ENCODE assay signal across 8 cellular contexts in the genomic region with DNA sequence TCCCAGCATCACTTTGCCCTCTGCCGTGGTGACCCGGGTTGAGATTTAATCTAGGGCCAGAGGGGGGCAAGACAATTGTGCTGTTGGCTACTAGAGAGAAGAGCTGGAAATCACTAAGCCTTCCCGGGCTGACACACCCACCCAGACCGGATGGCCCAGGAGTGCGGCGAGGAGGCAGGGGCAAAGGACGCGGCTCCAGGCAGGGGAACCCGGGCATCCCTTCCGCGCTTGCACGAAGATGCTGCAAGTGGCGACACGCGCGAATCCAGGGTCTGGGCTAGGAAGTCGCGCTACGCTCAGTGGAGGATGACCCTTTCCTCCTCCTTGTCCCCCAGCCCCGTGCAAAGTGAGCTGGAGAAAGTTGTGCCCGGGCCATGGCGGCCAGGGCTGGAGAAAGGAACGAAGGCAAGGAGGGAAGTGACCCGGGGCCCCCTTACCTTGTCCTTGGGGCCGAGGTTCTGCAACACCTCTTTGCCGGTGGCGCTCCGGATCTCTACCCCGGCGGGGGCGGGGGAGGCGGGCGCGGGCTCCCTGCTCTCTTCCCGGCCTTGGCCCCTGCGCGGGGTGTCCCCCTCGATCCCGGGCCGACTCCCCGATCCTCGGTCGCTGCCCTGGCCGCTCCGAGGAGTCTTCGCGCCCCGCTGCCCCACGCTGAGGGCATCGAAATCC. TPM values are rescaled to one million over a fixed set of nuclear protein-coding genes. Genes with fewer than 3 reads are reported as not detected.
DNase-seq lines count a peak whose midpoint lies in the region; ATAC-seq and TF ChIP-seq lines count a peak whose summit lies in the region.

No MANE protein-coding gene starts in this region.

- CTCF ChIA-PET in activated CD8-positive, alpha-beta memory T cell treated with anti-CD3 and anti-CD28 coated beads, Interleukin-2, amount 10 ng/mL, durations not matched to agents 7 days and 5 days (lab: Charles Lee), result no interaction called here

- H3K4me1 ChIP-seq in esophagus (ENCODE audit: control insufficient read depth in 2 of 2, insufficient read depth in 2 of 2, low read length in 1 of 2), result peaks cover 0 to 4% of the 10 kb centered on the region in 2 donors

- peak; percentile 45 for DNase-seq in COLO668 (lab: John Stamatoyannopoulos, UW; ENCODE audit: unreplicated experiment)
- DNase-seq in NCI-H146 treated with DMSO at 0.1 percent for 48 hours (lab: John Stamatoyannopoulos, UW; ENCODE audit: unreplicated experiment), result peak; percentile 17
- DNase-seq in neural crest cell (ENCODE audit: low read depth, low spot score), result peak; percentile 24
- DNase-seq in activated CD8-positive, alpha-beta memory T cell treated with anti-CD3 and anti-CD28 coated beads, Interleukin-2, amount 10 ng/mL, durations not matched to agents 7 days and 5 days, result no peak
- DNase-seq in cerebellar nuclear complex (lab: John Stamatoyannopoulos, UW), result no peak
- no peak for DNase-seq in activated CD4-positive, alpha-beta T cell treated with anti-CD3 and anti-CD28 coated beads, Interleukin-2, amount 10 ng/mL, durations not matched to agents 24 days and 14 days

- H3K4me3 ChIP-seq in esophagus (ENCODE audit: low read depth in 1 of 2, low read length in 2 of 2), result peak overlapping the region; percentile 44 to 64

- H3K27me3 ChIP-seq in esophagus (ENCODE audit: control insufficient read depth in 1 of 2, insufficient read depth in 2 of 2, low read length in 2 of 2), result no peaks in the 10 kb centered on the region

- peaks cover 28% of the 10 kb centered on the region for H3K4me1 Mint-ChIP-seq in neural crest cell
- H3K4me1 Mint-ChIP-seq in activated CD8-positive, alpha-beta memory T cell treated with anti-CD3 and anti-CD28 coated beads, Interleukin-2, amount 10 ng/mL, durations not matched to agents 7 days and 5 days, result peaks cover 3% of the 10 kb centered on the region
- H3K4me1 Mint-ChIP-seq in activated CD4-positive, alpha-beta T cell treated with anti-CD3 and anti-CD28 coated beads, Interleukin-2, amount 10 ng/mL, durations not matched to agents 24 days and 14 days, result peaks cover 6% of the 10 kb centered on the region

- H3K27ac Mint-ChIP-seq in neural crest cell (ENCODE audit: unreplicated experiment), result peak overlapping the region; percentile 78
- no peak overlapping the region for H3K27ac Mint-ChIP-seq in activated CD8-positive, alpha-beta memory T cell treated with anti-CD3 and anti-CD28 coated beads, Interleukin-2, amount 10 ng/mL, durations not matched to agents 7 days and 5 days
- H3K27ac Mint-ChIP-seq in activated CD4-positive, alpha-beta T cell treated with anti-CD3 and anti-CD28 coated beads, Interleukin-2, amount 10 ng/mL, durations not matched to agents 24 days and 14 days, result no peak overlapping the region

- no peaks in the 10 kb centered on the region for H3K9me3 ChIP-seq in esophagus (ENCODE audit: control insufficient read depth in 2 of 2, insufficient read depth in 1 of 2, low read depth in 1 of 2, low read length in 1 of 2)

- H3K9me3 Mint-ChIP-seq in neural crest cell, result no peaks in the 10 kb centered on the region
- H3K9me3 Mint-ChIP-seq in activated CD8-positive, alpha-beta memory T cell treated with anti-CD3 and anti-CD28 coated beads, Interleukin-2, amount 10 ng/mL, durations not matched to agents 7 days and 5 days (ENCODE audit: low read depth), result no peaks in the 10 kb centered on the region
- H3K9me3 Mint-ChIP-seq in activated CD4-positive, alpha-beta T cell treated with anti-CD3 and anti-CD28 coated beads, Interleukin-2, amount 10 ng/mL, durations not matched to agents 24 days and 14 days, result no peaks in the 10 kb centered on the region

- no peak for ATAC-seq in activated CD8-positive, alpha-beta memory T cell treated with anti-CD3 and anti-CD28 coated beads, Interleukin-2, amount 10 ng/mL, durations not matched to agents 7 days and 5 days
- no peak for ATAC-seq in HG03439 (IDR thresholded peaks at IDR 0.05; ENCODE audit: unreplicated experiment)

- intact Hi-C loops in activated CD4-positive, alpha-beta T cell treated with anti-CD3 and anti-CD28 coated beads, Interleukin-2, amount 10 ng/mL, durations not matched to agents 24 days and 14 days (cut with micrococcal nuclease), result no loop called here

- H3K36me3 ChIP-seq in esophagus (ENCODE audit: control insufficient read depth in 2 of 2, insufficient read depth in 2 of 2, low read length in 1 of 2), result no peaks in the 10 kb centered on the region

- WGBS in esophagus, 2 donors, result 1 to 4% methylated on average over 50 of the region's 50 CpGs

- H3K27ac ChIP-seq in esophagus (ENCODE audit: low read depth in 2 of 2, low read length in 1 of 2), result peak overlapping the region; percentile 69 to 80

- peak overlapping the region; percentile 97 for H3K4me3 Mint-ChIP-seq in neural crest cell
- H3K4me3 Mint-ChIP-seq in activated CD8-positive, alpha-beta memory T cell treated with anti-CD3 and anti-CD28 coated beads, Interleukin-2, amount 10 ng/mL, durations not matched to agents 7 days and 5 days, result no peak overlapping the region
- H3K4me3 Mint-ChIP-seq in activated CD4-positive, alpha-beta T cell treated with anti-CD3 and anti-CD28 coated beads, Interleukin-2, amount 10 ng/mL, durations not matched to agents 24 days and 14 days, result no peak overlapping the region

- no peak for TF ChIP-seq CTCF in neural crest cell (conservative IDR thresholded peaks at IDR 0.05)

- H3K36me3 Mint-ChIP-seq in neural crest cell (ENCODE audit: low read depth), result no peaks in the 10 kb centered on the region
- peaks cover 2% of the 10 kb centered on the region for H3K36me3 Mint-ChIP-seq in activated CD8-positive, alpha-beta memory T cell treated with anti-CD3 and anti-CD28 coated beads, Interleukin-2, amount 10 ng/mL, durations not matched to agents 7 days and 5 days
- no peaks in the 10 kb centered on the region for H3K36me3 Mint-ChIP-seq in activated CD4-positive, alpha-beta T cell treated with anti-CD3 and anti-CD28 coated beads, Interleukin-2, amount 10 ng/mL, durations not matched to agents 24 days and 14 days (ENCODE audit: low read depth)

- H3K27me3 Mint-ChIP-seq in neural crest cell (ENCODE audit: low read depth), result peaks cover 26% of the 10 kb centered on the region
- H3K27me3 Mint-ChIP-seq in activated CD8-positive, alpha-beta memory T cell treated with anti-CD3 and anti-CD28 coated beads, Interleukin-2, amount 10 ng/mL, durations not matched to agents 7 days and 5 days, result peaks cover 44% of the 10 kb centered on the region
- peaks cover 33% of the 10 kb centered on the region for H3K27me3 Mint-ChIP-seq in activated CD4-positive, alpha-beta T cell treated with anti-CD3 and anti-CD28 coated beads, Interleukin-2, amount 10 ng/mL, durations not matched to agents 24 days and 14 days

RNA-seq across cellular contexts. Expression of gene DPYSL3, which starts 0.7 kb away (rescaled TPM):
- polyA plus RNA-seq in esophagus, result 10 to 100 TPM in 1 of 2 donors, 1 to 10 TPM in 1; 7.2 to 22.1 TPM
- total RNA-seq in neural crest cell, result 98.9 and 102 TPM in 2 replicates
- total RNA-seq in activated CD8-positive, alpha-beta memory T cell treated with anti-CD3 and anti-CD28 coated beads, Interleukin-2, amount 10 ng/mL, durations not matched to agents 7 days and 5 days, result under 1 TPM in 1 of 2 experiments, not detected in 1; 0.30 TPM
- total RNA-seq in activated CD4-positive, alpha-beta T cell treated with anti-CD3 and anti-CD28 coated beads, Interleukin-2, amount 10 ng/mL, durations not matched to agents 24 days and 14 days, result 0.14 and 0.40 TPM in 2 replicates

Comparison
In these comparisons a context has a peak if more than half of its experiments do, and no peak if none do; other contexts are left out.
1. DNase-seq: peak in COLO668 (single experiment), NCI-H146 treated with DMSO at 0.1 percent for 48 hours (single experiment) and neural crest cell (single experiment); none in activated CD8-positive, alpha-beta memory T cell treated with anti-CD3 and anti-CD28 coated beads, Interleukin-2, amount 10 ng/mL, durations not matched to agents 7 days and 5 days (single experiment), cerebellar nuclear complex (0 of 2) and activated CD4-positive, alpha-beta T cell treated with anti-CD3 and anti-CD28 coated beads, Interleukin-2, amount 10 ng/mL, durations not matched to agents 24 days and 14 days (single experiment).
2. RNA of gene DPYSL3, which starts 0.7 kb away (total RNA-seq): 98.9 to 102 TPM in neural crest cell; 0.14 to 0.40 TPM in activated CD4-positive, alpha-beta T cell treated with anti-CD3 and anti-CD28 coated beads, Interleukin-2, amount 10 ng/mL, durations not matched to agents 24 days and 14 days and 0.30 TPM in activated CD8-positive, alpha-beta memory T cell treated with anti-CD3 and anti-CD28 coated beads, Interleukin-2, amount 10 ng/mL, durations not matched to agents 7 days and 5 days; every median in the first group is over 10 times any median in the second.